23 cellular contexts compared by ENCODE assay signal in genomic region chr19:21812448-21812847, GRCh38. TPM values are rescaled to one million over a fixed set of nuclear protein-coding genes. Genes with fewer than 3 reads are reported as not detected.
DNase-seq lines count a peak whose midpoint lies in the region; ATAC-seq, FAIRE-seq and TF ChIP-seq lines count a peak whose summit lies in the region.
"Had no signal": no experiment of that assay in that cellular context is flagged by ENCODE, and none has a peak within 500 bp of the region (broad histone marks: within the 10 kb centered on the region; RNA-seq: fewer than 3 reads in every experiment).

No MANE protein-coding gene starts in this region.

- no peak overlapping the region for H2AFZ ChIP-seq in K562 (ENCODE audit: low read depth, low read length)
- H2AFZ ChIP-seq in hepatocyte, result no peak overlapping the region

- no peaks in the 10 kb centered on the region for H4K20me1 ChIP-seq in BLaER1 treated with 17β-estradiol and CSF1 and Interleukin-3, amounts not matched to agents 10 nM and 100 nM
- H4K20me1 ChIP-seq in K562 (replicated peaks; ENCODE audit: control insufficient read depth, insufficient read depth, low read length) (no peaks in the 10 kb centered on the region), hepatocyte (ENCODE audit: insufficient read depth, poor library complexity, severe bottlenecking) (no peaks in the 10 kb centered on the region)

- no peak overlapping the region for H3K4me2 ChIP-seq in BLaER1 treated with 17β-estradiol and CSF1 and Interleukin-3, amounts not matched to agents 10 nM and 100 nM
- no peak overlapping the region for H3K4me2 ChIP-seq in K562 (ENCODE audit: insufficient read depth, low read length)
- H3K4me2 ChIP-seq in hepatocyte, result no peak overlapping the region
- H3K4me2 ChIP-seq: A549 had no signal

- no peak for FAIRE-seq in K562 (lab: Jason Lieb, UNC)
- FAIRE-seq: A549, G401.6, GM12892, H54 had no signal

- DNase-seq in K562 (ENCODE audit: extremely low read depth in 1 of 4, low spot score in 3 of 4) (no peak), hepatocyte (ENCODE audit: low spot score) (no peak), NK-92 (lab: John Stamatoyannopoulos, UW; ENCODE audit: unreplicated experiment) (no peak), RPMI8226 (no peak), islet precursor cell (no peak)
- DNase-seq: 8988T; ACHN; AML-193; BE2C; Caco-2; CD4-positive, CD25-positive, alpha-beta regulatory T cell; CD8-positive, alpha-beta T cell; DMS153; DND-41; GOT3; HFFc6 had no signal

- no peaks in the 10 kb centered on the region for H3K9me1 ChIP-seq in K562 (ENCODE audit: control insufficient read depth, insufficient read depth, low read length)

- TF ChIP-seq RAD21 in K562 (CRISPR knock-in tag; conservative IDR thresholded peaks at IDR 0.05 in 1 of 2, IDR thresholded peaks at IDR 0.05 in 1 of 2), result no peak

- peak overlapping the region in 9 of 10 experiments; percentile 33 to 46 (median 40); a peak in 12 of 20 replicates for H3K4me3 ChIP-seq in BLaER1 treated with 17β-estradiol and CSF1 and Interleukin-3, amounts not matched to agents 10 nM and 100 nM
- H3K4me3 ChIP-seq in K562, result no peak overlapping the region
- peak overlapping the region; percentile 13 for H3K4me3 ChIP-seq in hepatocyte
- H3K4me3 ChIP-seq: A549, HAP-1 had no signal

- CTCF ChIA-PET in K562 (lab: Yijun Ruan, JAX; ENCODE audit: low intra/inter-chr PET ratio), result no interaction called here

- no peak for TF ChIP-seq CTCF in K562 (IDR thresholded peaks at IDR 0.05 in 2 of 3, conservative IDR thresholded peaks at IDR 0.05 in 1 of 3; ENCODE audit: insufficient read depth in 2 of 3, low read depth in 1 of 3, low read length in 3 of 3)
- TF ChIP-seq CTCF in hepatocyte (IDR thresholded peaks at IDR 0.05; ENCODE audit: poor library complexity), result no peak

- BruUV-seq in K562 (replicated peaks; lab: Mats Ljungman, UMichigan), result no TSS peak

- no peaks in the 10 kb centered on the region for H3K9me2 ChIP-seq in hepatocyte (replicated peaks; ENCODE audit: insufficient read depth)

- WGBS in K562 (ENCODE audit: insufficient coverage, low coverage, missing lambda C conversion rate), result 52% methylated on average over 4 of the region's 4 CpGs
- 100% methylated on average over 4 of the region's 4 CpGs for WGBS in hepatocyte (ENCODE audit: low lambda C conversion rate, missing lambda C conversion rate)

- no peaks in the 10 kb centered on the region for H3K4me1 ChIP-seq in BLaER1 treated with 17β-estradiol and CSF1 and Interleukin-3, amounts not matched to agents 10 nM and 100 nM
- no peaks in the 10 kb centered on the region for H3K4me1 ChIP-seq in K562 (replicated peaks in 1 of 2; ENCODE audit: control insufficient read depth in 2 of 2, insufficient read depth in 2 of 2, low read length in 2 of 2)
- H3K4me1 ChIP-seq in hepatocyte (ENCODE audit: insufficient read depth), result no peaks in the 10 kb centered on the region
- H3K4me1 ChIP-seq: A549, BE2C, Caco-2, HAP-1 had no signal

- H3K9me3 ChIP-seq in BLaER1 treated with 17β-estradiol and CSF1 and Interleukin-3, amounts not matched to agents 10 nM and 100 nM (replicated peaks in 1 of 11), result peaks cover 97 to 100% (median 100%) of the 10 kb centered on the region in 11 experiments
- H3K9me3 ChIP-seq in K562 (replicated peaks; ENCODE audit: control insufficient read depth, insufficient read depth, low read depth, low read length) (peaks cover 11% of the 10 kb centered on the region), hepatocyte (ENCODE audit: low read depth) (peaks cover 91% of the 10 kb centered on the region)
- H3K9me3 ChIP-seq: BE2C had no signal

- peaks cover 0 to 6% (median 0%) of the 10 kb centered on the region in 11 experiments; a peak in 1 of 22 replicates for H3K27me3 ChIP-seq in BLaER1 treated with 17β-estradiol and CSF1 and Interleukin-3, amounts not matched to agents 10 nM and 100 nM
- H3K27me3 ChIP-seq in K562 (ENCODE audit: control insufficient read depth in 2 of 2, insufficient read depth in 2 of 2, low read length in 2 of 2), result no peaks in the 10 kb centered on the region
- no peaks in the 10 kb centered on the region for H3K27me3 ChIP-seq in hepatocyte
- H3K27me3 ChIP-seq: BE2C had no signal

- in situ Hi-C loops in K562 (cut with MboI), result no loop called here

- ATAC-seq in K562, result no peak
- ATAC-seq: A549; CD8-positive, alpha-beta T cell had no signal

- intact Hi-C loops in K562 (cut with micrococcal nuclease), result no loop called here

- POLR2A ChIA-PET in K562 (lab: Yijun Ruan, JAX), result no interaction called here

- no peaks in the 10 kb centered on the region for H3K79me2 ChIP-seq in K562 (ENCODE audit: control insufficient read depth, insufficient read depth, low read length)
- no peaks in the 10 kb centered on the region for H3K79me2 ChIP-seq in hepatocyte

- no peak for TF ChIP-seq EP300 in K562 (IDR thresholded peaks at IDR 0.05; ENCODE audit: low read length)

- H3K27ac ChIP-seq in BLaER1 treated with 17β-estradiol and CSF1 and Interleukin-3, amounts not matched to agents 10 nM and 100 nM, result no peak overlapping the region
- H3K27ac ChIP-seq in K562 (ENCODE audit: extremely low read depth, low read depth, low read length) (no peak overlapping the region), hepatocyte (no peak overlapping the region)
- H3K27ac ChIP-seq: A549, C4-2B had no signal

- no peak overlapping the region for H3K9ac ChIP-seq in BLaER1 treated with 17β-estradiol and CSF1 and Interleukin-3, amounts not matched to agents 10 nM and 100 nM
- H3K9ac ChIP-seq in K562 (ENCODE audit: insufficient read depth in 1 of 2, low read depth in 2 of 2, low read length in 2 of 2), result no peak overlapping the region

- H3K36me3 ChIP-seq in BLaER1 treated with 17β-estradiol and CSF1 and Interleukin-3, amounts not matched to agents 10 nM and 100 nM, result peaks cover 97 to 100% (median 99%) of the 10 kb centered on the region in 11 experiments
- H3K36me3 ChIP-seq in K562 (ENCODE audit: control insufficient read depth, insufficient read depth, low read length) (peaks cover 34% of the 10 kb centered on the region; the same call in 1 of the 3 replicates), hepatocyte (replicated peaks; ENCODE audit: insufficient read depth, low read depth) (peaks cover 31% of the 10 kb centered on the region)
- H3K36me3 ChIP-seq: HAP-1 had no signal

- no peak for TF ChIP-seq POLR2A in K562 (conservative IDR thresholded peaks at IDR 0.05)

TF ChIP-seq in K562, 482 proteins besides CTCF, POLR2A, EP300 and RAD21:
- TF ChIP-seq ATF3 (IDR thresholded peaks at IDR 0.05) (peak; percentile 56), ATF3 (CRISPR knock-in tag; conservative IDR thresholded peaks at IDR 0.05) (no peak), DACH1 (IDR thresholded peaks at IDR 0.05; ENCODE audit: partially characterized antibody) (no peak), CEBPG (CRISPR knock-in tag; IDR thresholded peaks at IDR 0.05) (no peak), CEBPG (tag; conservative IDR thresholded peaks at IDR 0.05 in 1 of 2, IDR thresholded peaks at IDR 0.05 in 1 of 2) (peak in 1 of 2 experiments; percentile 61; a peak in 1 of 4 replicates)

RNA-seq across cellular contexts. Expression of gene ZNF43, which starts 23.5 kb away (rescaled TPM):
- 27.0 and 39.7 TPM in 2 replicates for total RNA-seq in K562 (2011; cell fraction: chromatin; rRNA removed; ENCODE audit: low replicate concordance)
- 21.2 and 28.3 TPM in 2 replicates for total RNA-seq in K562 (2011; cell fraction: nucleolus; rRNA removed)
- total RNA-seq in K562 (2011; cell fraction: nucleoplasm; rRNA removed), result 46.9 and 60.7 TPM in 2 replicates
- total RNA-seq in K562 (2014; rRNA removed) (9.0 and 9.2 TPM in 2 replicates), K562 (2014; rRNA removed; fragmentation: Illumina TruSeq; extraction: Trizol) (18.6 and 20.3 TPM in 2 replicates), K562 (2015; rRNA removed; fragmentation: Illumina TruSeq; extraction: Trizol) (15.5 and 16.6 TPM in 2 replicates), K562 (2021) (13.4 and 14.1 TPM in 2 replicates), hepatocyte (13.7 and 18.1 TPM in 2 replicates)
- polyA plus RNA-seq in K562 (2011; rRNA removed) (0.93 and 4.2 TPM in 2 replicates), K562 (2014; fragmentation: Illumina TruSeq; extraction: Trizol) (8.3 and 10.6 TPM in 2 replicates), K562 (2014; fragmentation: Nextera tagmentation; extraction: Ambion mirVana) (1 to 10 TPM; 3.6 to 5.7 TPM), K562 (2014; rRNA removed) (6.3 and 8.7 TPM in 2 replicates), hepatocyte (7.9 and 9.8 TPM in 2 replicates)
- polyA plus RNA-seq in K562 (2011; cell fraction: cytosol; rRNA removed), result 0.44 and 1.0 TPM in 2 replicates
- polyA plus RNA-seq in K562 (2011; cell fraction: nucleus; rRNA removed), result 1.1 and 5.7 TPM in 2 replicates
- 4.5 and 7.5 TPM in 2 replicates for polyA plus RNA-seq in K562 (2012)
- polyA minus RNA-seq in K562 (2011; rRNA and poly(A)+ RNA removed), result 2.9 and 10.8 TPM in 2 replicates
- polyA minus RNA-seq in K562 (2011; cell fraction: cytosol; rRNA and poly(A)+ RNA removed), result 0.27 and 3.9 TPM in 2 replicates
- 1.8 and 3.9 TPM in 2 replicates for polyA minus RNA-seq in K562 (2011; cell fraction: nucleus; rRNA and poly(A)+ RNA removed)
- total RNA-seq: Caco-2 had no signal

RNA-seq across cellular contexts. Expression of gene ZNF100, which starts 45.1 kb away (rescaled TPM):
- 10.7 and 43.5 TPM in 2 replicates for total RNA-seq in K562 (2011; cell fraction: chromatin; rRNA removed; ENCODE audit: low replicate concordance)
- 8.7 and 10.5 TPM in 2 replicates for total RNA-seq in K562 (2011; cell fraction: nucleolus; rRNA removed)
- total RNA-seq in K562 (2011; cell fraction: nucleoplasm; rRNA removed), result 20.8 and 29.6 TPM in 2 replicates
- total RNA-seq in K562 (2014; rRNA removed), result 10.3 and 10.4 TPM in 2 replicates
- total RNA-seq in K562 (2014; rRNA removed; fragmentation: Illumina TruSeq; extraction: Trizol), result 26.0 and 31.6 TPM in 2 replicates
- 26.5 and 27.2 TPM in 2 replicates for total RNA-seq in K562 (2015; rRNA removed; fragmentation: Illumina TruSeq; extraction: Trizol)
- 25.0 and 25.9 TPM in 2 replicates for total RNA-seq in K562 (2021)
- 19.6 and 23.7 TPM in 2 replicates for polyA plus RNA-seq in K562 (2011; rRNA removed)
- 2.7 and 7.1 TPM in 2 replicates for polyA plus RNA-seq in K562 (2011; cell fraction: cytosol; rRNA removed)
- 9.9 and 15.6 TPM in 2 replicates for polyA plus RNA-seq in K562 (2011; cell fraction: nucleus; rRNA removed)
- polyA plus RNA-seq in K562 (2012), result 8.5 and 12.9 TPM in 2 replicates
- polyA plus RNA-seq in K562 (2014; fragmentation: Illumina TruSeq; extraction: Trizol), result 19.3 and 24.3 TPM in 2 replicates
- polyA plus RNA-seq in K562 (2014; fragmentation: Nextera tagmentation; extraction: Ambion mirVana), result 1 to 10 TPM; 4.5 to 7.4 TPM
- 9.3 and 10.2 TPM in 2 replicates for polyA plus RNA-seq in K562 (2014; rRNA removed)
- 34.6 and 62.8 TPM in 2 replicates for polyA minus RNA-seq in K562 (2011; rRNA and poly(A)+ RNA removed)
- 11.0 and 18.0 TPM in 2 replicates for polyA minus RNA-seq in K562 (2011; cell fraction: cytosol; rRNA and poly(A)+ RNA removed)
- 8.5 and 20.8 TPM in 2 replicates for polyA minus RNA-seq in K562 (2011; cell fraction: nucleus; rRNA and poly(A)+ RNA removed)
- total RNA-seq in hepatocyte, result 9.7 and 12.0 TPM in 2 replicates
- 2.3 and 3.6 TPM in 2 replicates for polyA plus RNA-seq in hepatocyte
- polyA plus RNA-seq: A549 had no signal
